ENCODE assay signal across 21 cellular contexts in the genomic region with DNA sequence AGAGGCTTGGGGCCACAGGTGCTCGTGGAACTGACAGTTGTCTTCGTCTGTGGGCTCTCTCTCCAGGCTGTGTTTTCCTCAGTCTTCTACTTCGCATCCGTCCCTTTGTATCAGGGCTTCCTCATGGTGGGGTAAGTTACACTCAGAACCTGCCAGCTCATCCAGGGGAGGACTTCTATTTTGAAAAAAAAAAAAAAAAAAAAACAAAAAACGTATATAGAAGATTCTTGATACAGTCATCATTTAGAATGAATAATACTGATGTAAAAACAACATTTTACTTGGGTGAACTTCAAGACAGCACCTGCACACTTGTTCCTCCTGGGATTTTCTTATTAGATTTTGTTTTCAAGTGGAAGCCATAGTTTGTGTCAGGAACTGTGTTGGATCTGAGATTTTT. TPM values are rescaled to one million over a fixed set of nuclear protein-coding genes. Genes with fewer than 3 reads are reported as not detected.
A peak's percentile ranks its signal among the peaks of the same experiment; 100 is the strongest.
DNase-seq lines count a peak whose midpoint lies in the region; ATAC-seq, FAIRE-seq and TF ChIP-seq lines count a peak whose summit lies in the region.
"Had no signal": no experiment of that assay in that cellular context is flagged by ENCODE, and none has a peak within 500 bp of the region (broad histone marks: within the 10 kb centered on the region; RNA-seq: fewer than 3 reads in every experiment).

No MANE protein-coding gene starts in this region.

- H3K27me3 ChIP-seq in GM23248 (replicated peaks; ENCODE audit: insufficient read depth) (no peaks in the 10 kb centered on the region), astrocyte (ENCODE audit: insufficient read depth, low read length) (no peaks in the 10 kb centered on the region)
- H3K27me3 ChIP-seq: BE2C had no signal

- no peak for TF ChIP-seq CTCF in astrocyte (IDR thresholded peaks at IDR 0.05; ENCODE audit: insufficient read depth, low read depth, low read length)

- no peaks in the 10 kb centered on the region for H3K9me2 ChIP-seq in GM23248 (ENCODE audit: insufficient read depth)

- no peaks in the 10 kb centered on the region for H3K27me3 Mint-ChIP-seq in astrocyte (ENCODE audit: low read depth, unreplicated experiment)
- H3K27me3 Mint-ChIP-seq in natural killer cell treated with Interleukin-12 subunit alpha and Interleukin-12 subunit beta and Interleukin-15 and Interleukin-18, amount 100 ng/mL, for 72 hours: no peaks in the 10 kb centered on the region
- H3K27me3 Mint-ChIP-seq in activated naive CD4-positive, alpha-beta T cell treated with anti-CD3 and anti-CD28 coated beads for 36 hours (ENCODE audit: low read depth): no peaks in the 10 kb centered on the region
- H3K27me3 Mint-ChIP-seq: CD4-positive, alpha-beta memory T cell had no signal

- peak; percentile 6 for DNase-seq in GM23248
- DNase-seq in astrocyte (ENCODE audit: low read depth): peak; percentile 14
- no peak for DNase-seq in epithelial cell of prostate (ENCODE audit: low read depth, low spot score)
- no peak for DNase-seq in natural killer cell treated with Interleukin-12 subunit alpha and Interleukin-12 subunit beta and Interleukin-15 and Interleukin-18, amount 100 ng/mL, for 72 hours (ENCODE audit: low spot score)
- no peak for DNase-seq in activated naive CD4-positive, alpha-beta T cell treated with anti-CD3 and anti-CD28 coated beads for 36 hours
- DNase-seq in stimulated activated CD4-positive, alpha-beta T cell treated with anti-CD3 and anti-CD28 coated beads, Interleukin-15, amount 100 ng/mL, for 24 hours: no peak
- DNase-seq: ACHN; BE2C; CD4-positive, alpha-beta memory T cell; DMS153; DMS79 treated with DMSO at 0.1 percent for 48 hours; EL; HCEC 1CT; HFFc6; KBM-7 had no signal

- H3F3A ChIP-seq in GM23248 (ENCODE audit: insufficient read depth): no peaks in the 10 kb centered on the region

- no peak for FAIRE-seq in astrocyte (lab: Jason Lieb, UNC)
- FAIRE-seq: D721Med, G401.6, GM12891 had no signal

- no peak overlapping the region for H3K4me2 ChIP-seq in GM23248 (ENCODE audit: unreplicated experiment)
- peak overlapping the region; percentile 50 for H3K4me2 ChIP-seq in astrocyte (ENCODE audit: low read length)

- H3K9ac ChIP-seq in GM23248 (no peak overlapping the region), astrocyte (ENCODE audit: low read length) (no peak overlapping the region)

- H3K27ac ChIP-seq in GM23248: no peak overlapping the region
- H3K27ac ChIP-seq in astrocyte (ENCODE audit: low read depth, low read length): peak overlapping the region; percentile 26
- peak overlapping the region; percentile 9 for H3K27ac ChIP-seq in epithelial cell of prostate
- H3K27ac ChIP-seq: C4-2B, HL-60 had no signal

- H3K36me3 ChIP-seq in GM23248 (ENCODE audit: low read depth): peaks cover 15% of the 10 kb centered on the region; the same call in 1 of the 2 replicates
- peaks cover 15% of the 10 kb centered on the region for H3K36me3 ChIP-seq in astrocyte (ENCODE audit: insufficient read depth, low read length)
- H3K36me3 ChIP-seq: BE2C had no signal

- no peaks in the 10 kb centered on the region for H4K20me1 ChIP-seq in GM23248 (ENCODE audit: insufficient read depth)
- no peaks in the 10 kb centered on the region for H4K20me1 ChIP-seq in astrocyte (ENCODE audit: insufficient read depth, low read length)

- intact Hi-C loops in activated naive CD4-positive, alpha-beta T cell treated with anti-CD3 and anti-CD28 coated beads for 36 hours (cut with micrococcal nuclease): no loop called here

- WGBS in GM23248 (ENCODE audit: low coverage in 1 of 2, low lambda C conversion rate in 2 of 2, missing lambda C conversion rate in 2 of 2), 2 experiments: 78 to 80% methylated on average over 5 of the region's 5 CpGs

- H3K4me1 ChIP-seq in GM23248 (ENCODE audit: insufficient read depth): no peaks in the 10 kb centered on the region
- peaks cover 9% of the 10 kb centered on the region for H3K4me1 ChIP-seq in astrocyte (ENCODE audit: insufficient read depth, low read length)
- H3K4me1 ChIP-seq: BE2C had no signal

- H3K79me2 ChIP-seq in GM23248 (ENCODE audit: insufficient read depth) (no peaks in the 10 kb centered on the region), astrocyte (ENCODE audit: insufficient read depth, low read length) (no peaks in the 10 kb centered on the region)

- H3K4me3 ChIP-seq in GM23248: no peak overlapping the region
- no peak overlapping the region for H3K4me3 ChIP-seq in astrocyte (ENCODE audit: insufficient read depth, low read depth, low read length)

- H3K9me3 Mint-ChIP-seq in astrocyte (ENCODE audit: unreplicated experiment): no peaks in the 10 kb centered on the region
- H3K9me3 Mint-ChIP-seq in natural killer cell treated with Interleukin-12 subunit alpha and Interleukin-12 subunit beta and Interleukin-15 and Interleukin-18, amount 100 ng/mL, for 72 hours: no peaks in the 10 kb centered on the region
- no peaks in the 10 kb centered on the region for H3K9me3 Mint-ChIP-seq in activated naive CD4-positive, alpha-beta T cell treated with anti-CD3 and anti-CD28 coated beads for 36 hours
- H3K9me3 Mint-ChIP-seq: HFFc6 had no signal

- peaks cover 28% of the 10 kb centered on the region for H3K36me3 Mint-ChIP-seq in astrocyte (ENCODE audit: low read depth, unreplicated experiment)
- H3K36me3 Mint-ChIP-seq in natural killer cell treated with Interleukin-12 subunit alpha and Interleukin-12 subunit beta and Interleukin-15 and Interleukin-18, amount 100 ng/mL, for 72 hours: peaks cover 23% of the 10 kb centered on the region
- peaks cover 31% of the 10 kb centered on the region for H3K36me3 Mint-ChIP-seq in activated naive CD4-positive, alpha-beta T cell treated with anti-CD3 and anti-CD28 coated beads for 36 hours (ENCODE audit: low read depth)

- no peak for ATAC-seq in HG02970 (IDR thresholded peaks at IDR 0.05; ENCODE audit: low FRiP score, unreplicated experiment)
- no peak for ATAC-seq in natural killer cell treated with Interleukin-12 subunit alpha and Interleukin-12 subunit beta and Interleukin-15 and Interleukin-18, amount 100 ng/mL, for 72 hours

- in situ Hi-C loops in GM23248 (cut with MboI): no loop called here

- H3K9me3 ChIP-seq in GM23248 (ENCODE audit: low read depth) (no peaks in the 10 kb centered on the region), astrocyte (ENCODE audit: insufficient read depth, low read depth, low read length) (peaks cover 3% of the 10 kb centered on the region)
- H3K9me3 ChIP-seq: BE2C had no signal

- H3K4me3 Mint-ChIP-seq in astrocyte (ENCODE audit: unreplicated experiment): no peak overlapping the region
- no peak overlapping the region for H3K4me3 Mint-ChIP-seq in natural killer cell treated with Interleukin-12 subunit alpha and Interleukin-12 subunit beta and Interleukin-15 and Interleukin-18, amount 100 ng/mL, for 72 hours
- no peak overlapping the region for H3K4me3 Mint-ChIP-seq in activated naive CD4-positive, alpha-beta T cell treated with anti-CD3 and anti-CD28 coated beads for 36 hours
- H3K4me3 Mint-ChIP-seq: CD4-positive, alpha-beta memory T cell; HFFc6 had no signal

- H3K27ac Mint-ChIP-seq in astrocyte (ENCODE audit: unreplicated experiment): no peak overlapping the region
- H3K27ac Mint-ChIP-seq in natural killer cell treated with Interleukin-12 subunit alpha and Interleukin-12 subunit beta and Interleukin-15 and Interleukin-18, amount 100 ng/mL, for 72 hours: no peak overlapping the region
- H3K27ac Mint-ChIP-seq in activated naive CD4-positive, alpha-beta T cell treated with anti-CD3 and anti-CD28 coated beads for 36 hours: no peak overlapping the region
- H3K27ac Mint-ChIP-seq: HFFc6 had no signal

- H3K4me1 Mint-ChIP-seq in astrocyte (ENCODE audit: low read depth, unreplicated experiment): peaks cover 10% of the 10 kb centered on the region
- no peaks in the 10 kb centered on the region for H3K4me1 Mint-ChIP-seq in natural killer cell treated with Interleukin-12 subunit alpha and Interleukin-12 subunit beta and Interleukin-15 and Interleukin-18, amount 100 ng/mL, for 72 hours (ENCODE audit: low read depth in 2 of 2)
- H3K4me1 Mint-ChIP-seq in activated naive CD4-positive, alpha-beta T cell treated with anti-CD3 and anti-CD28 coated beads for 36 hours (ENCODE audit: low read depth): no peaks in the 10 kb centered on the region

- CTCF ChIA-PET in activated naive CD4-positive, alpha-beta T cell treated with anti-CD3 and anti-CD28 coated beads for 36 hours (lab: Charles Lee): no interaction called here

- H2AFZ ChIP-seq in GM23248 (no peak overlapping the region), astrocyte (ENCODE audit: low read depth, low read length) (no peak overlapping the region)

RNA-seq across cellular contexts. Expression of a gene that starts 47.7 kb away (rescaled TPM):
- total RNA-seq in GM23248 (2014; rRNA removed; shearing (Covaris generic)): 6.4 and 7.5 TPM in 2 replicates
- polyA plus RNA-seq in GM23248 (2016; fragmentation: Nextera tagmentation; extraction: Ambion mirVana): 9.2 and 9.8 TPM in 2 replicates
- total RNA-seq in astrocyte: 10.6 and 11.0 TPM in 2 replicates
- 10 to 100 TPM; 22.3 to 34.4 TPM for total RNA-seq in natural killer cell treated with Interleukin-12 subunit alpha and Interleukin-12 subunit beta and Interleukin-15 and Interleukin-18, amount 100 ng/mL, for 72 hours
- 10 to 100 TPM; 77.8 to 79.4 TPM for total RNA-seq in activated naive CD4-positive, alpha-beta T cell treated with anti-CD3 and anti-CD28 coated beads for 36 hours

Comparison
In these comparisons a context has a peak if more than half of its experiments do, and no peak if none do; other contexts are left out.
1. DNase-seq: peak in GM23248 (single experiment) and astrocyte (single experiment); none in epithelial cell of prostate (single experiment), natural killer cell treated with Interleukin-12 subunit alpha and Interleukin-12 subunit beta and Interleukin-15 and Interleukin-18, amount 100 ng/mL, for 72 hours (single experiment), activated naive CD4-positive, alpha-beta T cell treated with anti-CD3 and anti-CD28 coated beads for 36 hours (single experiment) and stimulated activated CD4-positive, alpha-beta T cell treated with anti-CD3 and anti-CD28 coated beads, Interleukin-15, amount 100 ng/mL, for 24 hours (single experiment).